Comparison of ENCODE assay signal across 18 cellular contexts in the genomic region with DNA sequence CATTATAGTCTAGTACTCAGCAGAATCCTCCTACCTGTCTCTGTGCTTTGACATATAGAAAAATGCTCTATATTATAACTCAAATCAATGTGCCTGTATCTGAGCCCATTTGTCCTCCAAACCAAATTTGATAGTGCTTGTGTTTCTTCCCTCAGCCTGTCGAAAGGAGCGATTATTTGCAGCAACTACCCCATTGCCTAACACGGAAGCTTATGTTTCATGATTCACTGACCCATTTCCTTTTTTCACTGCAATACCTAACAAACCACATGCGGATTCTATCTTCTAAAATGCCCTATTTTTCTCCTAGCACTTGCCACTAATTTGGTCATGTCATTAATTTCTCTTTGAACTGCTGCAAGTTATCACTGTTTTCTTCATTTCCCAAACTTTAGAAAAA.
"Had no signal": no experiment of that assay in that cellular context is flagged by ENCODE, and none has a peak within 500 bp of the region (broad histone marks: within the 10 kb centered on the region; RNA-seq: fewer than 3 reads in every experiment).

No MANE protein-coding gene starts in this region.

- DNase-seq: activated CD4-positive, alpha-beta memory T cell treated with anti-CD3 and anti-CD28 coated beads, Interleukin-2, amount 10 ng/mL, durations not matched to agents 7 days and 5 days; activated CD4-positive, alpha-beta T cell treated with anti-CD3 and anti-CD28 coated beads for 36 hours; activated effector memory CD4-positive, alpha-beta T cell treated with Interleukin-2 at 50 U/mL for 16 hours; activated naive CD4-positive, alpha-beta T cell treated with anti-CD3 and anti-CD28 coated beads, Interleukin-2, amount 50 U/mL, for 16 hours; activated T-cell treated with anti-CD3 and anti-CD28 coated beads, Interleukin-2, amount 50 U/mL, for 4 hours; dorsolateral prefrontal cortex; left cardiac atrium; nephron progenitor cell; occipital lobe; stimulated activated CD4-positive, alpha-beta T cell treated with anti-CD3 and anti-CD28 coated beads, Interleukin-15, amount 100 ng/mL, for 24 hours; stimulated activated CD4-positive, alpha-beta T cell treated with anti-CD3 and anti-CD28 coated beads, Interleukin-4, amount 100 ng/mL, for 24 hours; stimulated activated naive CD4-positive, alpha-beta T cell treated with Interleukin-2 at 50 U/mL for 16 hours; substantia nigra; WERI-Rb-1 had no signal

- ATAC-seq: activated CD4-positive, alpha-beta T cell treated with anti-CD3 and anti-CD28 coated beads for 36 hours; activated T-cell treated with anti-CD3 and anti-CD28 coated beads, Interleukin-2, amount 50 U/mL, for 4 hours; left cardiac atrium had no signal

- H3K27ac ChIP-seq: dorsolateral prefrontal cortex, right atrium auricular region, tibial nerve, vagina, WERI-Rb-1 had no signal

- H3K36me3 ChIP-seq: right atrium auricular region, tibial nerve, vagina, WERI-Rb-1 had no signal

- H3K27me3 ChIP-seq: right atrium auricular region, tibial nerve, vagina had no signal

- H3K4me3 ChIP-seq: dorsolateral prefrontal cortex, lung, right atrium auricular region, tibial nerve, vagina had no signal

- H3K9me3 ChIP-seq: right atrium auricular region, tibial nerve, vagina had no signal

- H3K4me1 ChIP-seq: right atrium auricular region, tibial nerve, vagina had no signal
